ENCODE assay signal across 10 cellular contexts in genomic region chr5:177510567-177511053, GRCh38. TPM values are rescaled to one million over a fixed set of nuclear protein-coding genes. Genes with fewer than 3 reads are reported as not detected.
DNase-seq lines count a peak whose midpoint lies in the region; ATAC-seq and TF ChIP-seq lines count a peak whose summit lies in the region.
"Had no signal": no experiment of that assay in that cellular context is flagged by ENCODE, and none has a peak within 500 bp of the region (broad histone marks: within the 10 kb centered on the region; RNA-seq: fewer than 3 reads in every experiment).

No MANE protein-coding gene starts in this region.

- H3K27ac ChIP-seq in CD4-positive, alpha-beta memory T cell (ENCODE audit: low read depth, low read length) = no peak overlapping the region
- no peak overlapping the region for H3K27ac ChIP-seq in ovary
- H3K27ac ChIP-seq: suprapubic skin had no signal

- H3K36me3 Mint-ChIP-seq in activated B cell treated with CpG ODN at 0.5 μM for 24 hours (ENCODE audit: low read depth) = peaks cover 68% of the 10 kb centered on the region
- peaks cover 20 to 36% of the 10 kb centered on the region in 2 donors for H3K36me3 Mint-ChIP-seq in CD4-positive, alpha-beta memory T cell

- TF ChIP-seq EP300 in ovary (IDR thresholded peaks at IDR 0.05) = no peak

- TF ChIP-seq POLR2A in ovary (IDR thresholded peaks at IDR 0.05) = no peak

- ATAC-seq in GM19324 (IDR thresholded peaks at IDR 0.05; ENCODE audit: low FRiP score, unreplicated experiment) (peak; percentile 29), HG03442 (IDR thresholded peaks at IDR 0.05; ENCODE audit: unreplicated experiment) (peak; percentile 30), activated B cell treated with CpG ODN at 0.5 μM for 24 hours (ENCODE audit: low read depth) (peak; percentile 66), HG02973 (IDR thresholded peaks at IDR 0.05; ENCODE audit: unreplicated experiment) (no peak)

- H3K36me3 ChIP-seq in CD4-positive, alpha-beta memory T cell (ENCODE audit: insufficient read depth, low read length) = peaks cover 42% of the 10 kb centered on the region
- no peaks in the 10 kb centered on the region for H3K36me3 ChIP-seq in ovary

- no peaks in the 10 kb centered on the region for H3K27me3 Mint-ChIP-seq in activated B cell treated with CpG ODN at 0.5 μM for 24 hours
- no peaks in the 10 kb centered on the region for H3K27me3 Mint-ChIP-seq in CD4-positive, alpha-beta memory T cell

- peak overlapping the region; percentile 93 for H3K4me3 Mint-ChIP-seq in activated B cell treated with CpG ODN at 0.5 μM for 24 hours
- H3K4me3 Mint-ChIP-seq in CD4-positive, alpha-beta memory T cell = no peak overlapping the region

- POLR2A ChIA-PET in activated B cell treated with CpG ODN at 0.5 μM for 24 hours (lab: Charles Lee) = interaction anchor here (1.0 to 5.9 kb wide), 9 partner anchors 10 to 202 kb away, joined by 3 to 96 read pairs (median 4); partner anchors contain the start of genes B4GALT7, LMAN2 and PDLIM7
- POLR2A ChIA-PET in CD4-positive, alpha-beta memory T cell (lab: Charles Lee; ENCODE audit: partially characterized antibody) = no interaction called here

- H3K27me3 ChIP-seq in CD4-positive, alpha-beta memory T cell (ENCODE audit: insufficient read depth, low read length) = no peaks in the 10 kb centered on the region
- H3K27me3 ChIP-seq in ovary = no peaks in the 10 kb centered on the region
- H3K27me3 ChIP-seq: suprapubic skin had no signal

- CTCF ChIA-PET in activated B cell treated with CpG ODN at 0.5 μM for 24 hours (lab: Charles Lee) = interaction anchor here (1.1 to 2.7 kb wide), 5 partner anchors 10 to 120 kb away, joined by 3 to 11 read pairs (median 5); partner anchors contain the start of gene PDLIM7
- CTCF ChIA-PET in CD4-positive, alpha-beta memory T cell (lab: Charles Lee; ENCODE audit: partially characterized antibody) = no interaction called here

- H3K4me1 Mint-ChIP-seq in activated B cell treated with CpG ODN at 0.5 μM for 24 hours = peaks cover 62% of the 10 kb centered on the region
- H3K4me1 Mint-ChIP-seq in CD4-positive, alpha-beta memory T cell = peaks cover 8 to 17% (median 10%) of the 10 kb centered on the region in 4 donors

- TF ChIP-seq CTCF in activated B cell treated with CpG ODN at 0.5 μM for 24 hours (IDR thresholded peaks at IDR 0.05) (no peak), ovary (IDR thresholded peaks at IDR 0.05) (no peak)

- no peak overlapping the region for H3K4me3 ChIP-seq in CD4-positive, alpha-beta memory T cell (ENCODE audit: low read length in 2 of 2)
- H3K4me3 ChIP-seq in ovary = no peak overlapping the region
- H3K4me3 ChIP-seq: suprapubic skin had no signal

- WGBS in ovary, 3 donors = 85 to 92% (median 90%) methylated on average over 15 of the region's 15 CpGs

- H3K4me1 ChIP-seq in CD4-positive, alpha-beta memory T cell (ENCODE audit: insufficient read depth, low read length) = peaks cover 10% of the 10 kb centered on the region
- no peaks in the 10 kb centered on the region for H3K4me1 ChIP-seq in ovary (ENCODE audit: insufficient read depth)

- H3K9me3 Mint-ChIP-seq in activated B cell treated with CpG ODN at 0.5 μM for 24 hours = no peaks in the 10 kb centered on the region
- H3K9me3 Mint-ChIP-seq in CD4-positive, alpha-beta memory T cell = no peaks in the 10 kb centered on the region

- peak; percentile 92 to 94 for DNase-seq in AML-193 (lab: John Stamatoyannopoulos, UW)
- peak; percentile 52 for DNase-seq in activated B cell treated with CpG ODN at 0.5 μM for 24 hours
- no peak for DNase-seq in CD4-positive, alpha-beta memory T cell
- no peak for DNase-seq in ovary
- no peak for DNase-seq in NCI-H69 (lab: John Stamatoyannopoulos, UW)
- DNase-seq: mesenchymal stem cell had no signal

- H3K27ac Mint-ChIP-seq in activated B cell treated with CpG ODN at 0.5 μM for 24 hours = peak overlapping the region; percentile 96
- peak overlapping the region in 1 of 7 donors; percentile 47 for H3K27ac Mint-ChIP-seq in CD4-positive, alpha-beta memory T cell

- intact Hi-C loops in activated B cell treated with CpG ODN at 0.5 μM for 24 hours (cut with micrococcal nuclease) = loop anchor here (1.0 kb wide), 1 partner anchor 210 kb away; no protein-coding TSS in a partner anchor
- intact Hi-C loops in CD4-positive, alpha-beta memory T cell (cut with micrococcal nuclease) = no loop called here
- intact Hi-C loops in ovary (cut with DNase I) = no loop called here

- no peaks in the 10 kb centered on the region for H3K9me3 ChIP-seq in CD4-positive, alpha-beta memory T cell (ENCODE audit: control insufficient read depth in 1 of 2, low read length in 2 of 2)
- H3K9me3 ChIP-seq in ovary = no peaks in the 10 kb centered on the region
- H3K9me3 ChIP-seq: suprapubic skin had no signal

RNA-seq across cellular contexts. Expression of gene DOK3, which starts 1.0 kb away (rescaled TPM):
- total RNA-seq in activated B cell treated with CpG ODN at 0.5 μM for 24 hours (82.5 and 88.5 TPM in 2 replicates), ovary (1 to 10 TPM; 1.3 to 7.2 (median 2.5) TPM)
- total RNA-seq in CD4-positive, alpha-beta memory T cell = 1 to 10 TPM; 3.7 to 3.9 TPM
- under 1 TPM in 1 of 2 donors, not detected in 1; 0.69 TPM for polyA plus RNA-seq in CD4-positive, alpha-beta memory T cell
- 1 to 10 TPM; 1.8 to 4.2 TPM for polyA plus RNA-seq in ovary

RNA-seq across cellular contexts. Expression of gene DDX41, which starts 6.2 kb away (rescaled TPM):
- total RNA-seq in activated B cell treated with CpG ODN at 0.5 μM for 24 hours (128 and 144 TPM in 2 replicates), ovary (100 to 1,000 TPM in 1 of 7 donors, 10 to 100 TPM in 6; 63.5 to 104 (median 76.0) TPM)
- 10 to 100 TPM; 72.9 to 80.3 TPM for total RNA-seq in CD4-positive, alpha-beta memory T cell
- 10 to 100 TPM; 47.6 to 51.2 TPM for polyA plus RNA-seq in CD4-positive, alpha-beta memory T cell
- polyA plus RNA-seq in ovary = 10 to 100 TPM; 58.3 to 63.6 TPM

RNA-seq across cellular contexts. Expression of gene PDLIM7, which starts 13.2 kb away (rescaled TPM):
- 17.0 and 17.7 TPM in 2 replicates for total RNA-seq in activated B cell treated with CpG ODN at 0.5 μM for 24 hours
- total RNA-seq in CD4-positive, alpha-beta memory T cell = 1 to 10 TPM; 5.8 to 7.3 TPM
- polyA plus RNA-seq in CD4-positive, alpha-beta memory T cell = 1 to 10 TPM; 3.3 to 3.5 TPM
- total RNA-seq in ovary = 100 to 1,000 TPM in 4 of 7 donors, 10 to 100 TPM in 3; 32.7 to 243 (median 151) TPM
- polyA plus RNA-seq in ovary = 10 to 100 TPM; 25.7 to 83.3 TPM

RNA-seq across cellular contexts. Expression of gene DBN1, which starts 37.2 kb away (rescaled TPM):
- total RNA-seq in activated B cell treated with CpG ODN at 0.5 μM for 24 hours (2.0 and 3.9 TPM in 2 replicates), ovary (10 to 100 TPM; 35.1 to 91.6 (median 57.0) TPM)
- total RNA-seq in CD4-positive, alpha-beta memory T cell = 1 to 10 TPM in 1 of 2 experiments, under 1 TPM in 1; 0.99 to 1.2 TPM
- under 1 TPM in 1 of 2 donors, not detected in 1; 0.49 TPM for polyA plus RNA-seq in CD4-positive, alpha-beta memory T cell
- 10 to 100 TPM; 18.4 to 55.4 TPM for polyA plus RNA-seq in ovary

RNA-seq across cellular contexts. Expression of gene FAM193B, which starts 43.8 kb away (rescaled TPM):
- total RNA-seq in activated B cell treated with CpG ODN at 0.5 μM for 24 hours (108 and 121 TPM in 2 replicates), ovary (10 to 100 TPM; 50.2 to 77.6 (median 64.3) TPM)
- 100 to 1,000 TPM; 233 to 252 TPM for total RNA-seq in CD4-positive, alpha-beta memory T cell
- polyA plus RNA-seq in CD4-positive, alpha-beta memory T cell = 1 to 10 TPM; 1.9 to 7.0 TPM
- 10 to 100 TPM; 14.8 to 77.3 TPM for polyA plus RNA-seq in ovary

Comparison
In these comparisons a context has a peak if more than half of its experiments do, and no peak if none do; other contexts are left out.
1. DNase-seq: peak in AML-193 (2 of 2) and activated B cell treated with CpG ODN at 0.5 μM for 24 hours (single experiment); none in CD4-positive, alpha-beta memory T cell (0 of 5), ovary (0 of 5) and NCI-H69 (single experiment).
2. RNA of gene DOK3, which starts 1.0 kb away (total RNA-seq): 82.5 to 88.5 TPM in activated B cell treated with CpG ODN at 0.5 μM for 24 hours; 3.7 to 3.9 TPM in CD4-positive, alpha-beta memory T cell and 1.3 to 7.2 TPM in ovary; every median in the first group is over 10 times any median in the second.